In genomic region chr5:172994405-172994804, GRCh38 we compare ENCODE assay signal across 14 cellular contexts. TPM values are rescaled to one million over a fixed set of nuclear protein-coding genes. Genes with fewer than 3 reads are reported as not detected.
A peak's percentile ranks its signal among the peaks of the same experiment; 100 is the strongest.
DNase-seq lines count a peak whose midpoint lies in the region; ATAC-seq and TF ChIP-seq lines count a peak whose summit lies in the region.
"Had no signal": no experiment of that assay in that cellular context is flagged by ENCODE, and none has a peak within 500 bp of the region (broad histone marks: within the 10 kb centered on the region; RNA-seq: fewer than 3 reads in every experiment).

No MANE protein-coding gene starts in this region.

- peaks cover 22% of the 10 kb centered on the region for H3K36me3 ChIP-seq in CD8-positive, alpha-beta T cell (ENCODE audit: insufficient read depth, low read length)
- H3K36me3 ChIP-seq in neutrophil: peaks cover 50% of the 10 kb centered on the region

- H3K9me3 Mint-ChIP-seq in activated T-cell treated with anti-CD3 and anti-CD28 coated beads, Interleukin-2, amount 50 U/mL, for 72 hours: no peaks in the 10 kb centered on the region
- no peaks in the 10 kb centered on the region for H3K9me3 Mint-ChIP-seq in CD8-positive, alpha-beta T cell
- H3K9me3 Mint-ChIP-seq in activated T-helper 17 cell treated with anti-CD3 and anti-CD28 coated beads, Interleukin-2, amount 50 U/mL, for 72 hours: no peaks in the 10 kb centered on the region
- H3K9me3 Mint-ChIP-seq: CD4-positive, CD25-positive, alpha-beta regulatory T cell had no signal

- peak overlapping the region; percentile 61 for H3K27ac Mint-ChIP-seq in activated T-cell treated with anti-CD3 and anti-CD28 coated beads, Interleukin-2, amount 50 U/mL, for 72 hours
- H3K27ac Mint-ChIP-seq in CD8-positive, alpha-beta T cell: peak overlapping the region; percentile 61
- peak overlapping the region; percentile 13 for H3K27ac Mint-ChIP-seq in activated T-helper 17 cell treated with anti-CD3 and anti-CD28 coated beads, Interleukin-2, amount 50 U/mL, for 72 hours

- no peaks in the 10 kb centered on the region for H3K9me3 ChIP-seq in CD8-positive, alpha-beta T cell (ENCODE audit: low read length)
- H3K9me3 ChIP-seq in neutrophil: no peaks in the 10 kb centered on the region
- H3K9me3 ChIP-seq: BLaER1 treated with 17β-estradiol and CSF1 and Interleukin-3, amounts not matched to agents 10 nM and 100 nM had no signal

- H3K4me1 Mint-ChIP-seq in activated T-cell treated with anti-CD3 and anti-CD28 coated beads, Interleukin-2, amount 50 U/mL, for 72 hours (ENCODE audit: low read depth): peaks cover 63% of the 10 kb centered on the region
- peaks cover 46% of the 10 kb centered on the region for H3K4me1 Mint-ChIP-seq in CD8-positive, alpha-beta T cell (ENCODE audit: low read depth)
- H3K4me1 Mint-ChIP-seq in activated T-helper 17 cell treated with anti-CD3 and anti-CD28 coated beads, Interleukin-2, amount 50 U/mL, for 72 hours: peaks cover 24% of the 10 kb centered on the region

- no peak for ATAC-seq in activated T-cell treated with anti-CD3 and anti-CD28 coated beads, Interleukin-2, amount 50 U/mL, for 72 hours (replicated peaks in 1 of 2)
- ATAC-seq in CD8-positive, alpha-beta T cell: no peak
- no peak for ATAC-seq in activated T-helper 17 cell treated with anti-CD3 and anti-CD28 coated beads, Interleukin-2, amount 50 U/mL, for 72 hours (replicated peaks)
- ATAC-seq in HG02973 (IDR thresholded peaks at IDR 0.05; ENCODE audit: unreplicated experiment): no peak
- no peak for ATAC-seq in HG03342 (IDR thresholded peaks at IDR 0.05; ENCODE audit: unreplicated experiment)
- ATAC-seq in HG03139 (IDR thresholded peaks at IDR 0.05; ENCODE audit: unreplicated experiment): no peak
- ATAC-seq: HCT116 had no signal

- no peak overlapping the region for H3K4me3 ChIP-seq in CD8-positive, alpha-beta T cell (ENCODE audit: low read depth, low read length)
- H3K4me3 ChIP-seq in neutrophil (ENCODE audit: low read depth in 1 of 2, low read length in 1 of 2): no peak overlapping the region
- H3K4me3 ChIP-seq: BLaER1 treated with 17β-estradiol and CSF1 and Interleukin-3, amounts not matched to agents 10 nM and 100 nM; GM23248 had no signal

- POLR2A ChIA-PET in CD8-positive, alpha-beta T cell (lab: Charles Lee): interaction anchor here (1.0 kb wide), 1 partner anchor 63 kb away, joined by 4 read pairs; no protein-coding TSS in a partner anchor

- peaks cover 9 to 29% of the 10 kb centered on the region in 2 donors for H3K36me3 Mint-ChIP-seq in activated T-cell treated with anti-CD3 and anti-CD28 coated beads, Interleukin-2, amount 50 U/mL, for 72 hours (ENCODE audit: insufficient read depth in 2 of 2)
- H3K36me3 Mint-ChIP-seq in CD8-positive, alpha-beta T cell: peaks cover 66% of the 10 kb centered on the region
- H3K36me3 Mint-ChIP-seq in activated T-helper 17 cell treated with anti-CD3 and anti-CD28 coated beads, Interleukin-2, amount 50 U/mL, for 72 hours (ENCODE audit: low read depth): peaks cover 97% of the 10 kb centered on the region

- no peak for TF ChIP-seq CTCF in CD8-positive, alpha-beta T cell (IDR thresholded peaks at IDR 0.05)
- TF ChIP-seq CTCF in neutrophil (IDR thresholded peaks at IDR 0.05): no peak

- intact Hi-C loops in CD8-positive, alpha-beta T cell (cut with DNase I, micrococcal nuclease): no loop called here

- CTCF ChIA-PET in CD8-positive, alpha-beta T cell (lab: Charles Lee): interaction anchor here (0.5 to 3.4 kb wide), 6 partner anchors 10 to 168 kb away, joined by 3 to 14 read pairs (median 4); partner anchors contain the start of genes ATP6V0E1 and RPL26L1

- H3K4me1 ChIP-seq in CD8-positive, alpha-beta T cell (ENCODE audit: insufficient read depth, low read length): peaks cover 7% of the 10 kb centered on the region
- no peaks in the 10 kb centered on the region for H3K4me1 ChIP-seq in neutrophil (ENCODE audit: control insufficient read depth in 1 of 2, insufficient read depth in 1 of 2, low read depth in 1 of 2, low read length in 1 of 2)

- H3K4me3 Mint-ChIP-seq in activated T-cell treated with anti-CD3 and anti-CD28 coated beads, Interleukin-2, amount 50 U/mL, for 72 hours: no peak overlapping the region
- H3K4me3 Mint-ChIP-seq in CD8-positive, alpha-beta T cell: no peak overlapping the region
- no peak overlapping the region for H3K4me3 Mint-ChIP-seq in activated T-helper 17 cell treated with anti-CD3 and anti-CD28 coated beads, Interleukin-2, amount 50 U/mL, for 72 hours
- H3K4me3 Mint-ChIP-seq: CD4-positive, CD25-positive, alpha-beta regulatory T cell had no signal

- no peaks in the 10 kb centered on the region for H3K27me3 ChIP-seq in CD8-positive, alpha-beta T cell (ENCODE audit: insufficient read depth, low read length)
- no peaks in the 10 kb centered on the region for H3K27me3 ChIP-seq in neutrophil
- H3K27me3 ChIP-seq: BLaER1 treated with 17β-estradiol and CSF1 and Interleukin-3, amounts not matched to agents 10 nM and 100 nM had no signal

- no peaks in the 10 kb centered on the region for H3K27me3 Mint-ChIP-seq in activated T-cell treated with anti-CD3 and anti-CD28 coated beads, Interleukin-2, amount 50 U/mL, for 72 hours (ENCODE audit: low read depth)
- no peaks in the 10 kb centered on the region for H3K27me3 Mint-ChIP-seq in CD8-positive, alpha-beta T cell (ENCODE audit: low read depth)
- H3K27me3 Mint-ChIP-seq in activated T-helper 17 cell treated with anti-CD3 and anti-CD28 coated beads, Interleukin-2, amount 50 U/mL, for 72 hours: no peaks in the 10 kb centered on the region
- H3K27me3 Mint-ChIP-seq: CD4-positive, CD25-positive, alpha-beta regulatory T cell had no signal

- no peak overlapping the region for H3K27ac ChIP-seq in CD8-positive, alpha-beta T cell (ENCODE audit: low read depth, low read length)
- H3K27ac ChIP-seq in neutrophil: peak overlapping the region; percentile 25
- H3K27ac ChIP-seq: GM23248 had no signal

- no peak for DNase-seq in activated T-cell treated with anti-CD3 and anti-CD28 coated beads, Interleukin-2, amount 50 U/mL, for 72 hours
- DNase-seq in activated T-cell treated with anti-CD3 and anti-CD28 coated beads, Interleukin-2, amount 50 U/mL, for 1 hour: no peak
- no peak for DNase-seq in CD8-positive, alpha-beta T cell
- DNase-seq: ACHN; CD4-positive, CD25-positive, alpha-beta regulatory T cell; GF-D8; GM23248 had no signal

RNA-seq across cellular contexts. Expression of gene ATP6V0E1, which starts 10.8 kb away (rescaled TPM):
- 100 to 1,000 TPM; 105 to 117 TPM for total RNA-seq in activated T-cell treated with anti-CD3 and anti-CD28 coated beads, Interleukin-2, amount 50 U/mL, for 72 hours
- total RNA-seq in CD8-positive, alpha-beta T cell: 10 to 100 TPM; 34.4 to 38.8 TPM
- total RNA-seq in activated T-helper 17 cell treated with anti-CD3 and anti-CD28 coated beads, Interleukin-2, amount 50 U/mL, for 72 hours: 100 to 1,000 TPM; 123 to 163 TPM

RNA-seq across cellular contexts. Expression of gene RPL26L1, which starts 35.2 kb away (rescaled TPM):
- total RNA-seq in activated T-cell treated with anti-CD3 and anti-CD28 coated beads, Interleukin-2, amount 50 U/mL, for 72 hours: 10 to 100 TPM; 33.6 to 34.6 TPM
- total RNA-seq in CD8-positive, alpha-beta T cell: 10 to 100 TPM; 12.0 to 12.7 TPM
- total RNA-seq in activated T-helper 17 cell treated with anti-CD3 and anti-CD28 coated beads, Interleukin-2, amount 50 U/mL, for 72 hours: 10 to 100 TPM; 31.8 to 64.9 TPM
